ENCODE assay signal across 8 cellular contexts in genomic region chr12:49131973-49132461, GRCh38. TPM values are rescaled to one million over a fixed set of nuclear protein-coding genes. Genes with fewer than 3 reads are reported as not detected.
A peak's percentile ranks its signal among the peaks of the same experiment; 100 is the strongest.
DNase-seq lines count a peak whose midpoint lies in the region; ATAC-seq and TF ChIP-seq lines count a peak whose summit lies in the region.

No MANE protein-coding gene starts in this region.

- POLR2A ChIA-PET in IMR-90 (lab: Charles Lee; ENCODE audit: unreplicated experiment), result interaction anchor here (0.5 to 1.8 kb wide), 4 partner anchors 56 to 377 kb away, joined by 3 to 6 read pairs (median 4); no protein-coding TSS in a partner anchor

- H2AFZ ChIP-seq in IMR-90 (replicated peaks; ENCODE audit: low read length, poor library complexity) (no peak overlapping the region), parathyroid adenoma (peak overlapping the region; percentile 76)

- dilution Hi-C loops in IMR-90 (cut with HindIII; ENCODE audit: low sequenced_read_pairs, unreplicated experiment), result no loop called here

- TF ChIP-seq CTCF in IMR-90 (conservative IDR thresholded peaks at IDR 0.05; ENCODE audit: low read depth, low read length) (no peak), parathyroid adenoma (IDR thresholded peaks at IDR 0.05) (no peak), GM10266 (IDR thresholded peaks at IDR 0.05; ENCODE audit: control insufficient read depth, insufficient read depth, low read depth, missing control alignments) (no peak)

- H4K8ac ChIP-seq in IMR-90 (ENCODE audit: low read depth in 2 of 2, low read length in 2 of 2), result peak overlapping the region in 1 of 2 experiments; percentile 77; a peak in 2 of 4 replicates

- H4K5ac ChIP-seq in IMR-90 (ENCODE audit: low read depth, low read length), result peak overlapping the region; percentile 52; the same call in 1 of the 2 replicates

- H3K36me3 Mint-ChIP-seq in T-helper 2 cell treated with Interferon-gamma antibody and Interleukin-4, amounts not matched to agents 5 μg/mL and 100 μg/mL, for 36 hours (ENCODE audit: low read depth), result peaks cover 42% of the 10 kb centered on the region

- peaks cover 36% of the 10 kb centered on the region for H4K20me1 ChIP-seq in IMR-90 (ENCODE audit: insufficient read depth, low read length)

- peak overlapping the region; percentile 88 for H3K14ac ChIP-seq in IMR-90 (replicated peaks; ENCODE audit: low read depth, low read length)

- H3K36me3 ChIP-seq in IMR-90 (ENCODE audit: control insufficient read depth, insufficient read depth, low read length) (peaks cover 25% of the 10 kb centered on the region), parathyroid adenoma (ENCODE audit: control insufficient read depth, insufficient read depth, low read length) (no peaks in the 10 kb centered on the region)

- peak overlapping the region; percentile 82 for H3K4me2 ChIP-seq in IMR-90 (ENCODE audit: low read depth, low read length)
- H3K4me2 ChIP-seq in parathyroid adenoma (ENCODE audit: low read length), result peak overlapping the region; percentile 56

- in situ Hi-C loops in IMR-90 (cut with MboI; ENCODE audit: low sequenced_read_pairs), result loop anchor here (10.0 kb wide), 1 partner anchor 53 kb away; the partner anchor contains the start of gene TUBA1A

- no peaks in the 10 kb centered on the region for H3K9me1 ChIP-seq in IMR-90 (ENCODE audit: insufficient read depth, low read length)

- no peak overlapping the region for H2BK15ac ChIP-seq in IMR-90 (ENCODE audit: low read depth, low read length)

- no CpG with 5 or more reads among the region's 6 CpGs for WGBS in IMR-90 (ENCODE audit: extremely low coverage in 2 of 2, insufficient read length in 1 of 2), 2 experiments

- H3K79me1 ChIP-seq in IMR-90 (ENCODE audit: low read depth in 1 of 2, low read length in 2 of 2), result peaks cover 6 to 47% of the 10 kb centered on the region in 2 experiments

- H3K23ac ChIP-seq in IMR-90 (ENCODE audit: low read depth, low read length), result peak overlapping the region; percentile 98

- no peaks in the 10 kb centered on the region for H3K9me3 Mint-ChIP-seq in T-helper 2 cell treated with Interferon-gamma antibody and Interleukin-4, amounts not matched to agents 5 μg/mL and 100 μg/mL, for 36 hours

- H4K91ac ChIP-seq in IMR-90 (ENCODE audit: insufficient read depth, low read depth, low read length), result no peak overlapping the region

- no peak for TF ChIP-seq RAD21 in IMR-90 (IDR thresholded peaks at IDR 0.05; ENCODE audit: low read length)

- H2AK9ac ChIP-seq in IMR-90 (replicated peaks; ENCODE audit: low read depth, low read length, poor library complexity), result no peak overlapping the region

- peaks cover 2% of the 10 kb centered on the region for H3K79me2 ChIP-seq in parathyroid adenoma

- no peak for TF ChIP-seq POLR2A in IMR-90 (IDR thresholded peaks at IDR 0.05; ENCODE audit: low read depth, low read length)

- H3K18ac ChIP-seq in IMR-90 (ENCODE audit: low read depth, low read length), result no peak overlapping the region; the same call in 1 of the 2 replicates

- peaks cover 3% of the 10 kb centered on the region for H3K27me3 Mint-ChIP-seq in T-helper 2 cell treated with Interferon-gamma antibody and Interleukin-4, amounts not matched to agents 5 μg/mL and 100 μg/mL, for 36 hours (ENCODE audit: low read depth)

- H3K27ac ChIP-seq in IMR-90 (ENCODE audit: insufficient read depth, low read length), result no peak overlapping the region
- H3K27ac ChIP-seq in parathyroid adenoma, result peak overlapping the region; percentile 75

- H3K4me3 ChIP-seq in IMR-90 (ENCODE audit: insufficient read depth, low read depth, low read length) (peak overlapping the region; percentile 62), parathyroid adenoma (ENCODE audit: low read depth, low read length) (peak overlapping the region; percentile 95)

- H3K4me1 Mint-ChIP-seq in T-helper 2 cell treated with Interferon-gamma antibody and Interleukin-4, amounts not matched to agents 5 μg/mL and 100 μg/mL, for 36 hours (ENCODE audit: low read depth), result peaks cover 35% of the 10 kb centered on the region

- no peak overlapping the region for H2AK5ac ChIP-seq in IMR-90 (ENCODE audit: low read depth, low read length)

- intact Hi-C loops in IMR-90 (cut with micrococcal nuclease), result loop anchor here (1.0 to 10.0 kb wide), 3 partner anchors 57 to 133 kb away; partner anchors contain the start of genes TUBA1A and TUBA1C

- peak overlapping the region; percentile 1; the same call in 1 of the 2 replicates for H2BK20ac ChIP-seq in IMR-90 (ENCODE audit: low read depth, low read length)

- peak; percentile 45 for DNase-seq in DMS79 (lab: John Stamatoyannopoulos, UW)
- DNase-seq in IMR-90, result peak; percentile 50
- DNase-seq in T-helper 2 cell treated with Interferon-gamma antibody and Interleukin-4, amounts not matched to agents 5 μg/mL and 100 μg/mL, for 36 hours (ENCODE audit: low spot score), result no peak
- DNase-seq in fibroblast of gingiva (ENCODE audit: low read depth), result peak; percentile 81
- DNase-seq in NCI-H187 treated with DMSO at 0.1 percent for 48 hours (lab: John Stamatoyannopoulos, UW), result no peak
- no peak for DNase-seq in GM10266 (ENCODE audit: extremely low spot score)
- no peak for DNase-seq in 8988T

- H3K4me3 Mint-ChIP-seq in T-helper 2 cell treated with Interferon-gamma antibody and Interleukin-4, amounts not matched to agents 5 μg/mL and 100 μg/mL, for 36 hours, result peak overlapping the region; percentile 92

- ATAC-seq in IMR-90 (ENCODE audit: low read depth), result no peak

- peak overlapping the region; percentile 23; the same call in 1 of the 2 replicates for H2BK120ac ChIP-seq in IMR-90 (ENCODE audit: low read depth, low read length)

- H3K9ac ChIP-seq in IMR-90 (ENCODE audit: low read depth, low read length) (peak overlapping the region; percentile 80; the same call in 1 of the 2 replicates), parathyroid adenoma (no peak overlapping the region)

- peak overlapping the region; percentile 68 for H2BK5ac ChIP-seq in IMR-90 (ENCODE audit: low read depth, low read length, poor library complexity, severe bottlenecking)

- H3K4ac ChIP-seq in IMR-90 (ENCODE audit: low read depth, low read length), result peak overlapping the region; percentile 74; the same call in 1 of the 2 replicates

- H3K27me3 ChIP-seq in IMR-90 (ENCODE audit: control insufficient read depth, insufficient read depth, low read length) (no peaks in the 10 kb centered on the region), parathyroid adenoma (ENCODE audit: control insufficient read depth, insufficient read depth, low read length) (no peaks in the 10 kb centered on the region)

- H3K4me1 ChIP-seq in IMR-90 (ENCODE audit: control insufficient read depth, insufficient read depth, low read length) (peaks cover 7% of the 10 kb centered on the region), parathyroid adenoma (peaks cover 11% of the 10 kb centered on the region)

- H3K9me3 ChIP-seq in IMR-90 (ENCODE audit: control insufficient read depth, insufficient read depth, low read length), result no peaks in the 10 kb centered on the region
- H3K9me3 ChIP-seq in parathyroid adenoma (ENCODE audit: control insufficient read depth, low read length), result no peaks in the 10 kb centered on the region

- peak overlapping the region; percentile 90; the same call in 1 of the 2 replicates for H3K56ac ChIP-seq in IMR-90 (ENCODE audit: extremely low read depth, insufficient read depth, low read length)

- peak overlapping the region; percentile 94 for H3K27ac Mint-ChIP-seq in T-helper 2 cell treated with Interferon-gamma antibody and Interleukin-4, amounts not matched to agents 5 μg/mL and 100 μg/mL, for 36 hours

- CTCF ChIA-PET in IMR-90 (lab: Yijun Ruan, JAX), result interaction anchor here (1.0 to 2.8 kb wide), 3 partner anchors 101 to 112 kb away, joined by 4 to 10 read pairs (median 4); no protein-coding TSS in a partner anchor

- no TSS peak for BruUV-seq in IMR-90 (replicated peaks; lab: Mats Ljungman, UMichigan)

TF ChIP-seq in IMR-90, 13 proteins besides CTCF, POLR2A, EP300 and RAD21:
- TF ChIP-seq CEBPB (IDR thresholded peaks at IDR 0.05; ENCODE audit: low read depth, low read length) (peak; percentile 29; the same call in 1 of the 2 replicates), BHLHE40 (IDR thresholded peaks at IDR 0.05; ENCODE audit: low read depth, low read length) (no peak)

RNA-seq across cellular contexts. Expression of gene TUBA1B, which starts 0.8 kb away (rescaled TPM):
- 4,476 and 5,195 TPM in 2 replicates for total RNA-seq in IMR-90 (2012; rRNA removed)
- polyA plus RNA-seq in IMR-90 (2012; rRNA removed), result 4,221 and 4,665 TPM in 2 replicates
- 3,130 and 3,490 TPM in 2 replicates for polyA plus RNA-seq in IMR-90 (2012; cell fraction: cytosol; rRNA removed)
- 1,066 and 1,464 TPM in 2 replicates for polyA plus RNA-seq in IMR-90 (2012; cell fraction: nucleus; rRNA removed; ENCODE audit: low replicate concordance)

RNA-seq across cellular contexts. Expression of gene LMBR1L, which starts 21.4 kb away (rescaled TPM):
- total RNA-seq in IMR-90 (2012; rRNA removed), result 18.1 and 33.0 TPM in 2 replicates
- 44.6 and 46.3 TPM in 2 replicates for polyA plus RNA-seq in IMR-90 (2012; rRNA removed)
- 14.6 and 27.3 TPM in 2 replicates for polyA plus RNA-seq in IMR-90 (2012; cell fraction: cytosol; rRNA removed)
- polyA plus RNA-seq in IMR-90 (2012; cell fraction: nucleus; rRNA removed; ENCODE audit: low replicate concordance), result 151 and 243 TPM in 2 replicates

RNA-seq across cellular contexts. Expression of gene DHH, which starts 37.4 kb away (rescaled TPM):
- under 0.01 TPM in 2 replicates for total RNA-seq in IMR-90 (2012; rRNA removed)
- 0.01 and 0.07 TPM in 2 replicates for polyA plus RNA-seq in IMR-90 (2012; rRNA removed)
- 0.01 and 0.05 TPM in 2 replicates for polyA plus RNA-seq in IMR-90 (2012; cell fraction: cytosol; rRNA removed)
- polyA plus RNA-seq in IMR-90 (2012; cell fraction: nucleus; rRNA removed; ENCODE audit: low replicate concordance), result 0.08 and 0.25 TPM in 2 replicates

RNA-seq across cellular contexts. Expression of gene TUBA1A, which starts 56.9 kb away (rescaled TPM):
- total RNA-seq in IMR-90 (2012; rRNA removed), result 2,389 and 2,832 TPM in 2 replicates
- 2,096 and 2,105 TPM in 2 replicates for polyA plus RNA-seq in IMR-90 (2012; rRNA removed)
- 1,171 and 1,948 TPM in 2 replicates for polyA plus RNA-seq in IMR-90 (2012; cell fraction: cytosol; rRNA removed)
- 888 and 932 TPM in 2 replicates for polyA plus RNA-seq in IMR-90 (2012; cell fraction: nucleus; rRNA removed; ENCODE audit: low replicate concordance)

Comparison
In these comparisons a context has a peak if more than half of its experiments do, and no peak if none do; other contexts are left out.
1. DNase-seq: peak in DMS79 (single experiment), IMR-90 (single experiment) and fibroblast of gingiva (single experiment); none in T-helper 2 cell treated with Interferon-gamma antibody and Interleukin-4, amounts not matched to agents 5 μg/mL and 100 μg/mL, for 36 hours (single experiment), NCI-H187 treated with DMSO at 0.1 percent for 48 hours (single experiment), GM10266 (single experiment) and 8988T (single experiment).